In genomic region chr2:97701851-97702465, GRCh38 we compare ENCODE assay signal across 25 cellular contexts. TPM values are rescaled to one million over a fixed set of nuclear protein-coding genes. Genes with fewer than 3 reads are reported as not detected.
DNase-seq lines count a peak whose midpoint lies in the region; ATAC-seq and TF ChIP-seq lines count a peak whose summit lies in the region.
"Had no signal": no experiment of that assay in that cellular context is flagged by ENCODE, and none has a peak within 500 bp of the region (broad histone marks: within the 10 kb centered on the region; RNA-seq: fewer than 3 reads in every experiment).

No MANE protein-coding gene starts in this region.

- H3K27me3 ChIP-seq in SJCRH30 = no peaks in the 10 kb centered on the region
- H3K27me3 ChIP-seq: dorsolateral prefrontal cortex, suprapubic skin had no signal

- H3K27me3 Mint-ChIP-seq in osteocyte (ENCODE audit: unreplicated experiment) = no peaks in the 10 kb centered on the region
- H3K27me3 Mint-ChIP-seq: activated CD8-positive, alpha-beta T cell treated with anti-CD3 and anti-CD28 coated beads for 36 hours; activated naive CD8-positive, alpha-beta T cell; central memory CD8-positive, alpha-beta T cell; stimulated activated memory B cell treated with anti-CD40 and anti-IgM and Interleukin-4, amounts not matched to agents 10 μg/mL and 1 μg/mL and 100 μg/mL, for 72 hours had no signal

- H3K9me3 Mint-ChIP-seq in osteocyte (ENCODE audit: unreplicated experiment) = no peaks in the 10 kb centered on the region
- H3K9me3 Mint-ChIP-seq: activated CD8-positive, alpha-beta T cell treated with anti-CD3 and anti-CD28 coated beads for 36 hours; CD4-positive, alpha-beta T cell; central memory CD8-positive, alpha-beta T cell; nephron; stimulated activated memory B cell treated with anti-CD40 and anti-IgM and Interleukin-4, amounts not matched to agents 10 μg/mL and 1 μg/mL and 100 μg/mL, for 72 hours had no signal

- H3K27ac Mint-ChIP-seq in osteocyte (ENCODE audit: unreplicated experiment) = no peak overlapping the region
- H3K27ac Mint-ChIP-seq: activated CD8-positive, alpha-beta T cell treated with anti-CD3 and anti-CD28 coated beads for 36 hours; activated naive CD8-positive, alpha-beta T cell; CD4-positive, alpha-beta T cell; nephron; stimulated activated memory B cell treated with anti-CD40 and anti-IgM and Interleukin-4, amounts not matched to agents 10 μg/mL and 1 μg/mL and 100 μg/mL, for 72 hours had no signal

- no peaks in the 10 kb centered on the region; the same call in 1 of the 2 replicates for H3K4me1 ChIP-seq in SJCRH30
- H3K4me1 ChIP-seq: parathyroid adenoma had no signal

- no peaks in the 10 kb centered on the region for H3K36me3 ChIP-seq in SJCRH30
- H3K36me3 ChIP-seq: suprapubic skin had no signal

- TF ChIP-seq CTCF in GM10266 (IDR thresholded peaks at IDR 0.05; ENCODE audit: control insufficient read depth, insufficient read depth, low read depth, missing control alignments) (no peak), fibroblast of pulmonary artery (IDR thresholded peaks at IDR 0.05; ENCODE audit: low read length, missing control alignments) (no peak), osteocyte (IDR thresholded peaks at IDR 0.05) (no peak)

- no peak overlapping the region for H3K4me3 Mint-ChIP-seq in osteocyte (ENCODE audit: unreplicated experiment)
- H3K4me3 Mint-ChIP-seq: activated CD8-positive, alpha-beta T cell treated with anti-CD3 and anti-CD28 coated beads for 36 hours; activated naive CD8-positive, alpha-beta T cell; CD4-positive, alpha-beta T cell; central memory CD8-positive, alpha-beta T cell; nephron; stimulated activated memory B cell treated with anti-CD40 and anti-IgM and Interleukin-4, amounts not matched to agents 10 μg/mL and 1 μg/mL and 100 μg/mL, for 72 hours had no signal

- H3K36me3 Mint-ChIP-seq in osteocyte (ENCODE audit: unreplicated experiment) = no peaks in the 10 kb centered on the region
- H3K36me3 Mint-ChIP-seq: activated naive CD8-positive, alpha-beta T cell; stimulated activated memory B cell treated with anti-CD40 and anti-IgM and Interleukin-4, amounts not matched to agents 10 μg/mL and 1 μg/mL and 100 μg/mL, for 72 hours had no signal

- H3K4me3 ChIP-seq in SJCRH30 (peak overlapping the region; percentile 24), fibroblast of pulmonary artery (replicated peaks; ENCODE audit: low read depth, low read length) (no peak overlapping the region)
- H3K4me3 ChIP-seq: dorsolateral prefrontal cortex, suprapubic skin had no signal

- DNase-seq in GM10266 (ENCODE audit: extremely low spot score) (peak; percentile 3), SJCRH30 (peak; percentile 61 to 66), fibroblast of pulmonary artery (ENCODE audit: low read depth) (peak; percentile 11), osteocyte (ENCODE audit: extremely low spot score, unreplicated experiment) (peak; percentile 59), DMS79 (lab: John Stamatoyannopoulos, UW) (no peak), NCI-H2107 (lab: John Stamatoyannopoulos, UW) (no peak)
- DNase-seq: activated CD8-positive, alpha-beta T cell treated with anti-CD3 and anti-CD28 coated beads for 36 hours; activated effector memory CD4-positive, alpha-beta T cell treated with Interleukin-2 at 50 U/mL for 16 hours; activated T-cell treated with anti-CD3 and anti-CD28 coated beads for 4 hours; CD4-positive, alpha-beta T cell; glutamatergic neuron; stimulated activated CD4-positive, alpha-beta T cell treated with anti-CD3 and anti-CD28 coated beads, Interleukin-4, amount 100 ng/mL, for 4 hours had no signal

- peaks cover 9% of the 10 kb centered on the region for H3K4me1 Mint-ChIP-seq in osteocyte (ENCODE audit: unreplicated experiment)

- H3K9me3 ChIP-seq in SJCRH30 (replicated peaks) = no peaks in the 10 kb centered on the region
- H3K9me3 ChIP-seq: suprapubic skin had no signal

- no peak for ATAC-seq in HG03097 (IDR thresholded peaks at IDR 0.05; ENCODE audit: low FRiP score, unreplicated experiment)
- no peak for ATAC-seq in HG02884 (IDR thresholded peaks at IDR 0.05; ENCODE audit: unreplicated experiment)
- ATAC-seq: activated CD4-positive, CD25-positive, alpha-beta regulatory T cell treated with anti-CD3 and anti-CD28 coated beads, Interleukin-2, amount 50 U/mL, for 24 hours; activated CD8-positive, alpha-beta T cell treated with anti-CD3 and anti-CD28 coated beads for 36 hours; stimulated activated memory B cell treated with anti-CD40 and anti-IgM and Interleukin-4, amounts not matched to agents 10 μg/mL and 1 μg/mL and 100 μg/mL, for 72 hours had no signal

- H3K27ac ChIP-seq in SJCRH30 = no peak overlapping the region
- H3K27ac ChIP-seq: dorsolateral prefrontal cortex, parathyroid adenoma, RWPE1, suprapubic skin had no signal

RNA-seq across cellular contexts. Expression of gene ZAP70, which starts 11.4 kb away (rescaled TPM):
- total RNA-seq in SJCRH30 (2014; rRNA removed; shearing (Covaris generic)) = 0.30 and 0.35 TPM in 2 replicates
- total RNA-seq in osteocyte = 0.44 and 1.1 TPM in 2 replicates
- total RNA-seq: endothelial cell of umbilical vein, NCI-H460 had no signal

RNA-seq across cellular contexts. Expression of gene C2orf92, which starts 32.4 kb away (rescaled TPM):
- 1.3 and 2.4 TPM in 2 replicates for total RNA-seq in SJCRH30 (2014; rRNA removed; shearing (Covaris generic))
- 13.7 and 15.0 TPM in 2 replicates for total RNA-seq in osteocyte

RNA-seq across cellular contexts. Expression of gene ACTR1B, which starts 38.1 kb away (rescaled TPM):
- total RNA-seq in SJCRH30 (2014; rRNA removed; shearing (Covaris generic)) = 25.7 and 31.6 TPM in 2 replicates
- total RNA-seq in osteocyte = 54.4 and 56.6 TPM in 2 replicates

RNA-seq across cellular contexts. Expression of gene COX5B, which starts 56.1 kb away (rescaled TPM):
- total RNA-seq in SJCRH30 (2014; rRNA removed; shearing (Covaris generic)) = 283 and 314 TPM in 2 replicates
- total RNA-seq in osteocyte = 185 and 191 TPM in 2 replicates

Comparison
In these comparisons a context has a peak if more than half of its experiments do, and no peak if none do; other contexts are left out.
1. DNase-seq: peak in GM10266 (single experiment), SJCRH30 (2 of 2), fibroblast of pulmonary artery (single experiment) and osteocyte (single experiment); none in DMS79 (single experiment) and NCI-H2107 (single experiment).